In the genomic region with DNA sequence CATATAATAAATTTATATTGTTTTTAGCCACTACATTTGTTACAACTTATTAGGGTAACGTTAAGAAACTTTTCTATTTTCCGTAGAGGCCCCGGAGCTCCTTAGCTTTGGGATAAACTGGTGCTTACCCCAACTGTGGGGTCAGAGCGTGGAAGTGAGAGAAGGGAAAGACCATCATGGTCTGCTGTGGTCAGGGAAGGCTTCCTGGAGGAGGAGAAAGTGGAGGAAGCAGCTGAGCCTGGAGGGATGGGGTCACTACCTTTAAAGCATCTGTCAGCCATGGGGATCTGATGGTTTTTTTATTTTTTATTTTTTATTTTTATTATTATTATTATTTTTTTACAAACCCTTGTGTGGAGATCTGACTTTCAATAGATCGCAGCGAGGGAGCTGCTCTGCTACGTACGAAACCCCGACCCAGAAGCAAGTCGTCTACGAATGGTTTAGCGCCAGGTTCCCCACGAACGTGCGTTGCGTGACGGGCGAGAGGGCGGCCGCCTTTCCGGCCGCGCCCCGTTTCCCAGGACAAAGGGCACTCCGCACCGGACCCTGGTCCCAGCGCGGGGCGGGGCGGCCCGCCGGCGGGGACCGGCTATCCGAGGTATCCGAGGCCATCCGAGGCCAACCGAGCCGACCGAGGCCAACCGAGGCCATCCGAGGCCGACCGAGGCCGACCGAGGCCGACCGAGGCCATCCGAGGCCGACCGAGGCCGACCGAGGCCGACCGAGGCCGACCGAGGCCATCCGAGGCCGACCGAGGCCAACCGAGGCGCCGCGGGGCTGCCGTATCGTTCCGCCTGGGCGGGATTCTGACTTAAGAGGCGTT, we compare ENCODE assay signal across 8 cellular contexts.
A peak's percentile ranks its signal among the peaks of the same experiment; 100 is the strongest.
DNase-seq lines count a peak whose midpoint lies in the region; ATAC-seq and TF ChIP-seq lines count a peak whose summit lies in the region.

No MANE protein-coding gene starts in this region.

- H3K4me3 Mint-ChIP-seq in CD14-positive monocyte = peak overlapping the region; percentile 58 to 86
- peak overlapping the region; percentile 75 for H3K4me3 Mint-ChIP-seq in central memory CD8-positive, alpha-beta T cell

- peaks cover 0 to 7% (median 2%) of the 10 kb centered on the region in 7 donors for H3K9me3 Mint-ChIP-seq in CD14-positive monocyte
- no peaks in the 10 kb centered on the region for H3K9me3 Mint-ChIP-seq in central memory CD8-positive, alpha-beta T cell

- no peaks in the 10 kb centered on the region for H3K36me3 ChIP-seq in kidney epithelial cell (ENCODE audit: control insufficient read depth, insufficient read depth, low read length)

- no peaks in the 10 kb centered on the region for H3K36me3 Mint-ChIP-seq in CD14-positive monocyte
- peaks cover 5% of the 10 kb centered on the region for H3K36me3 Mint-ChIP-seq in central memory CD8-positive, alpha-beta T cell (ENCODE audit: insufficient read depth)

- ATAC-seq in GM21619 (IDR thresholded peaks at IDR 0.05; ENCODE audit: unreplicated experiment) (peak; percentile 60), GM18870 (IDR thresholded peaks at IDR 0.05; ENCODE audit: unreplicated experiment) (no peak)
- ATAC-seq in central memory CD8-positive, alpha-beta T cell (replicated peaks; ENCODE audit: extremely low read depth, poor library complexity, severe bottlenecking) = peak; percentile 69

- H3K4me3 ChIP-seq in kidney epithelial cell (ENCODE audit: low read depth, low read length) = peak overlapping the region; percentile 51

- H3K27me3 ChIP-seq in kidney epithelial cell (ENCODE audit: control insufficient read depth, insufficient read depth, low read length) = no peaks in the 10 kb centered on the region

- H3K4me1 Mint-ChIP-seq in CD14-positive monocyte = peaks cover 8% of the 10 kb centered on the region
- H3K4me1 Mint-ChIP-seq in central memory CD8-positive, alpha-beta T cell = peaks cover 26% of the 10 kb centered on the region

- TF ChIP-seq CTCF in CD14-positive monocyte (IDR thresholded peaks at IDR 0.05) (no peak), kidney epithelial cell (IDR thresholded peaks at IDR 0.05; ENCODE audit: insufficient read depth, low read length, poor library complexity, severe bottlenecking) (no peak)

- DNase-seq in CD14-positive monocyte (ENCODE audit: low spot score) (peak; percentile 49), NCI-H1092 (lab: John Stamatoyannopoulos, UW) (peak; percentile 84), kidney epithelial cell (ENCODE audit: low read depth) (peak; percentile 23)
- peak; percentile 80 for DNase-seq in activated CD4-positive, alpha-beta T cell treated with anti-CD3 and anti-CD28 coated beads for 1 hour
- peak; percentile 61 to 67 for DNase-seq in central memory CD8-positive, alpha-beta T cell (ENCODE audit: low spot score in 2 of 2)
- DNase-seq in stimulated activated CD4-positive, alpha-beta T cell treated with anti-CD3 and anti-CD28 coated beads, Interleukin-12 subunit alpha, Interleukin-12 subunit beta, amount 100 ng/mL, for 4 hours = peak; percentile 84

- H3K27ac Mint-ChIP-seq in CD14-positive monocyte = peak overlapping the region in 1 of 7 donors; percentile 67
- H3K27ac Mint-ChIP-seq in central memory CD8-positive, alpha-beta T cell (ENCODE audit: low read depth) = peak overlapping the region; percentile 82

- intact Hi-C loops in CD14-positive monocyte (cut with micrococcal nuclease) = no loop called here

- peaks cover 12 to 27% (median 21%) of the 10 kb centered on the region in 3 donors for H3K27me3 Mint-ChIP-seq in CD14-positive monocyte (ENCODE audit: low read depth in 3 of 3)
- H3K27me3 Mint-ChIP-seq in central memory CD8-positive, alpha-beta T cell = peaks cover 36% of the 10 kb centered on the region

Comparison
In these comparisons a context has a peak if more than half of its experiments do, and no peak if none do; other contexts are left out.
1. DNase-seq: peak in every context shown above with its lines; median percentile 84 in NCI-H1092; 84 in stimulated activated CD4-positive, alpha-beta T cell treated with anti-CD3 and anti-CD28 coated beads, Interleukin-12 subunit alpha, Interleukin-12 subunit beta, amount 100 ng/mL, for 4 hours; 80 in activated CD4-positive, alpha-beta T cell treated with anti-CD3 and anti-CD28 coated beads for 1 hour; 64 in central memory CD8-positive, alpha-beta T cell; 49 in CD14-positive monocyte; 23 in kidney epithelial cell.